8 cellular contexts compared by ENCODE assay signal in genomic region chr2:74690571-74690970, GRCh38. TPM values are rescaled to one million over a fixed set of nuclear protein-coding genes. Genes with fewer than 3 reads are reported as not detected.
DNase-seq lines count a peak whose midpoint lies in the region; ATAC-seq and TF ChIP-seq lines count a peak whose summit lies in the region.

No MANE protein-coding gene starts in this region.

- no peak overlapping the region for H3K27ac ChIP-seq in Karpas-422 (ENCODE audit: low read length)
- no peak overlapping the region for H3K27ac ChIP-seq in PC-3 (ENCODE audit: low read length)

- H3K9me3 ChIP-seq in Karpas-422 (ENCODE audit: low read length), result no peaks in the 10 kb centered on the region
- H3K9me3 ChIP-seq in PC-3 (ENCODE audit: low read length), result no peaks in the 10 kb centered on the region

- ATAC-seq in PC-3 (peak; percentile 81), HG03097 (IDR thresholded peaks at IDR 0.05; ENCODE audit: low FRiP score, unreplicated experiment) (no peak)
- peak; percentile 47 for ATAC-seq in effector memory CD8-positive, alpha-beta T cell (replicated peaks)

- H3K9me2 ChIP-seq in Karpas-422 (replicated peaks; ENCODE audit: insufficient read depth, low read length), result no peaks in the 10 kb centered on the region
- H3K9me2 ChIP-seq in PC-3 (replicated peaks; ENCODE audit: low read length), result no peaks in the 10 kb centered on the region

- DNase-seq in SHP77 (lab: John Stamatoyannopoulos, UW), result peak; percentile 14 to 55
- no peak for DNase-seq in SHP77 treated with DMSO at 0.1 percent for 48 hours (lab: John Stamatoyannopoulos, UW)
- peak; percentile 74 for DNase-seq in GM20000 (ENCODE audit: low spot score)
- DNase-seq in Karpas-422, result peak; percentile 91
- peak; percentile 88 for DNase-seq in PC-3
- DNase-seq in effector memory CD8-positive, alpha-beta T cell, result peak in 1 of 3 experiments; percentile 16
- peak; percentile 67 to 69 for DNase-seq in lung microvascular endothelial cell (ENCODE audit: low read depth in 2 of 2)

- H3K4me3 ChIP-seq in Karpas-422 (ENCODE audit: low read length) (no peak overlapping the region), PC-3 (ENCODE audit: low read length) (no peak overlapping the region)

- H3K9ac ChIP-seq in Karpas-422 (ENCODE audit: low read length) (no peak overlapping the region), PC-3 (ENCODE audit: low read length) (no peak overlapping the region)

- peaks cover 4 to 9% of the 10 kb centered on the region in 2 donors for H3K27me3 Mint-ChIP-seq in effector memory CD8-positive, alpha-beta T cell

- H3K79me2 ChIP-seq in Karpas-422 (ENCODE audit: low read length) (no peaks in the 10 kb centered on the region), PC-3 (ENCODE audit: low read length) (no peaks in the 10 kb centered on the region)

- no peaks in the 10 kb centered on the region for H4K20me1 ChIP-seq in Karpas-422 (ENCODE audit: insufficient read depth, low read depth, low read length)
- H4K20me1 ChIP-seq in PC-3 (ENCODE audit: low read length), result no peaks in the 10 kb centered on the region

- H3K4me1 ChIP-seq in Karpas-422 (ENCODE audit: low read length) (peaks cover 3% of the 10 kb centered on the region; the same call in 1 of the 2 replicates), PC-3 (ENCODE audit: insufficient read depth, low read length) (peaks cover 41% of the 10 kb centered on the region)

- H2AFZ ChIP-seq in Karpas-422 (ENCODE audit: low read length), result no peak overlapping the region
- no peak overlapping the region for H2AFZ ChIP-seq in PC-3 (ENCODE audit: low read length)

- H3K4me1 Mint-ChIP-seq in effector memory CD8-positive, alpha-beta T cell (ENCODE audit: low read depth in 2 of 2), result no peaks in the 10 kb centered on the region

- no peak overlapping the region for H3K4me2 ChIP-seq in Karpas-422 (ENCODE audit: low read depth, low read length, poor library complexity, severe bottlenecking)
- peak overlapping the region; percentile 47 for H3K4me2 ChIP-seq in PC-3 (ENCODE audit: low read length)

- CTCF ChIA-PET in PC-3 (lab: Charles Lee), result interaction anchor here (0.6 to 1.1 kb wide), 9 partner anchors 15 to 587 kb away, joined by 3 to 6 read pairs (median 3); partner anchors contain the start of gene HK2

- H3K27me3 ChIP-seq in Karpas-422 (ENCODE audit: low read length) (no peaks in the 10 kb centered on the region), PC-3 (ENCODE audit: low read length) (no peaks in the 10 kb centered on the region)

- H3K9me3 Mint-ChIP-seq in effector memory CD8-positive, alpha-beta T cell, result no peaks in the 10 kb centered on the region

- H3K4me3 Mint-ChIP-seq in effector memory CD8-positive, alpha-beta T cell, result no peak overlapping the region

- POLR2A ChIA-PET in PC-3 (lab: Charles Lee; ENCODE audit: unreplicated experiment), result interaction anchor here (0.6 kb wide), 1 partner anchor 144 kb away, joined by 5 read pairs; no protein-coding TSS in a partner anchor

- H3K36me3 Mint-ChIP-seq in effector memory CD8-positive, alpha-beta T cell (ENCODE audit: insufficient read depth), result no peaks in the 10 kb centered on the region

- H3K36me3 ChIP-seq in Karpas-422 (ENCODE audit: insufficient read depth, low read length) (no peaks in the 10 kb centered on the region), PC-3 (ENCODE audit: low read depth, low read length) (no peaks in the 10 kb centered on the region)

- intact Hi-C loops in PC-3 (cut with micrococcal nuclease), result loop anchor here (1.0 to 10.0 kb wide), 8 partner anchors 24 to 714 kb away; partner anchors contain the start of gene HK2

- H3F3A ChIP-seq in PC-3 (ENCODE audit: low read length, unreplicated experiment), result no peaks in the 10 kb centered on the region

- H3K27ac Mint-ChIP-seq in effector memory CD8-positive, alpha-beta T cell, result no peak overlapping the region

- TF ChIP-seq CTCF in GM20000 (IDR thresholded peaks at IDR 0.05; ENCODE audit: extremely low read depth, missing control alignments) (peak; percentile 64), PC-3 (conservative IDR thresholded peaks at IDR 0.05; ENCODE audit: low read depth, low read length) (peak; percentile 95)

- BruUV-seq in PC-3 (replicated peaks; lab: Mats Ljungman, UMichigan), result no TSS peak

RNA-seq across cellular contexts. Expression of gene SEMA4F, which starts 36.5 kb away (rescaled TPM):
- total RNA-seq in Karpas-422 (2014; rRNA removed; shearing (Covaris generic); ENCODE audit: low replicate concordance), result 2.7 and 3.4 TPM in 2 replicates
- total RNA-seq in PC-3 (2014; rRNA removed) (7.6 and 13.9 TPM in 2 replicates), lung microvascular endothelial cell (1.8 and 2.2 TPM in 2 replicates)

RNA-seq across cellular contexts. Expression of gene M1AP, which starts 42.4 kb away (rescaled TPM):
- 0.11 TPM in 1 of 2 replicates, not detected in the other for total RNA-seq in Karpas-422 (2014; rRNA removed; shearing (Covaris generic); ENCODE audit: low replicate concordance)
- total RNA-seq in PC-3 (2014; rRNA removed) (not detected in 2 replicates), lung microvascular endothelial cell (not detected in 2 replicates)
